In the genomic region with DNA sequence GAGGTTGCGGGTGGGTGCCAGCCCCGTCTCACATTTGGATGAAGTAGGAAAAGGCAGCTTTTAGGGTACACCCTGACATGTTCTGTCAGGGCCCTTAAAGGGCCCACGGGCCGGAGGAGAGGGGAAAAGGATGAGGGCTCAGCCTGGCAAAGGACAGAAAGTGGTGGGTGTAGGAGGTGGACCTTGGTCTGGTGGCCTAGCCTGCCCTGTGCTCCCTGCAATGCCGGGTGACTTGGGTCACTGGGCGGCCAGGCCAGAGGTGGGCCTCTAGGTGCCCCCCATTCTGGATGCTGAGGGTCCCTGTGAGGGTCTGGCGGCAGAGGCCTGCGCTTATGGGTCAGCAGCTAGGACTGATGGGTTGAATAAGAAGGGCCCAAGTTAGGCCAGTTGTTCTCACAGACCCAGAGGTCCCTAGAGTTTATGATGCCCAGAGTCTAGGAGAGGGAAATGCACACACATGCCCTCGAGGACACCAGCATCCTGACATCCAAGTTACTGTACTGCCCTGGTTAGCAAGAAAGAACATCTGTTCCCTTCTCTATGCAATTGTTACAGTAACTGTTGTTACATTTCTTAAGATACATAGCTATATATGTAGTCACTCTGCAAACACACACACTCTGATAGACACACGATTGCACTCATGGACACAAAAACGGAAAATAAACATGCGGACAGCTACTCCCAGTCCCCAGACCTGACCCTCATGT, we compare ENCODE assay signal across 9 cellular contexts. TPM values are rescaled to one million over a fixed set of nuclear protein-coding genes. Genes with fewer than 3 reads are reported as not detected.
DNase-seq lines count a peak whose midpoint lies in the region; ATAC-seq and TF ChIP-seq lines count a peak whose summit lies in the region.
"Had no signal": no experiment of that assay in that cellular context is flagged by ENCODE, and none has a peak within 500 bp of the region (broad histone marks: within the 10 kb centered on the region; RNA-seq: fewer than 3 reads in every experiment).

No MANE protein-coding gene starts in this region.

- no peaks in the 10 kb centered on the region for H3K27me3 ChIP-seq in Karpas-422 (ENCODE audit: low read length)

- H3K4me2 ChIP-seq in Karpas-422 (ENCODE audit: low read depth, low read length, poor library complexity, severe bottlenecking): peak overlapping the region; percentile 96

- H3K79me2 ChIP-seq in Karpas-422 (ENCODE audit: low read length): no peaks in the 10 kb centered on the region

- H3K9me3 Mint-ChIP-seq in naive thymus-derived CD8-positive, alpha-beta T cell: peaks cover 0 to 16% (median 0%) of the 10 kb centered on the region in 9 donors

- peak overlapping the region; percentile 84 to 100 (median 96) for H3K27ac Mint-ChIP-seq in naive thymus-derived CD8-positive, alpha-beta T cell

- H3K36me3 ChIP-seq in Karpas-422 (ENCODE audit: insufficient read depth, low read length): no peaks in the 10 kb centered on the region

- H3K27me3 Mint-ChIP-seq in naive thymus-derived CD8-positive, alpha-beta T cell: peaks cover 0 to 15% (median 0%) of the 10 kb centered on the region in 5 donors

- H3K9me3 ChIP-seq in Karpas-422 (ENCODE audit: low read length): no peaks in the 10 kb centered on the region

- H2AFZ ChIP-seq in Karpas-422 (ENCODE audit: low read length): peak overlapping the region; percentile 53; the same call in 1 of the 2 replicates

- H3K27ac ChIP-seq in Karpas-422 (ENCODE audit: low read length) (no peak overlapping the region; the same call in 1 of the 2 replicates), coronary artery (peak overlapping the region; percentile 88 to 97)

- POLR2A ChIA-PET in naive thymus-derived CD8-positive, alpha-beta T cell (lab: Charles Lee): interaction anchor here (0.9 to 13.1 kb wide), 18 partner anchors 10 to 382 kb away, joined by 3 to 286 read pairs (median 4); partner anchors contain the start of genes RACK1, TRIM41, TRIM52 and TRIM7

- no peaks in the 10 kb centered on the region for H3K9me2 ChIP-seq in Karpas-422 (replicated peaks; ENCODE audit: insufficient read depth, low read length)

- peak overlapping the region; percentile 89 for H3K9ac ChIP-seq in Karpas-422 (ENCODE audit: low read length)

- peak overlapping the region; percentile 92 to 98 (median 98) for H3K4me3 Mint-ChIP-seq in naive thymus-derived CD8-positive, alpha-beta T cell

- peaks cover 30% of the 10 kb centered on the region for H3K4me1 ChIP-seq in Karpas-422 (ENCODE audit: low read length)

- DNase-seq in AG09309 (ENCODE audit: low read depth): no peak
- no peak for DNase-seq in Karpas-422
- no peak for DNase-seq in coronary artery (ENCODE audit: low spot score)
- DNase-seq in naive thymus-derived CD8-positive, alpha-beta T cell: no peak
- DNase-seq in effector CD8-positive, alpha-beta T cell (lab: John Stamatoyannopoulos, UW): no peak
- DNase-seq in hippocampal formation (lab: John Stamatoyannopoulos, UW): no peak
- no peak for DNase-seq in NCI-H2029 (lab: John Stamatoyannopoulos, UW)
- DNase-seq: NCI-H748 treated with DMSO at 0.1 percent for 48 hours had no signal

- H3K4me1 Mint-ChIP-seq in naive thymus-derived CD8-positive, alpha-beta T cell: peaks cover 26 to 47% (median 29%) of the 10 kb centered on the region in 4 donors

- H4K20me1 ChIP-seq in Karpas-422 (ENCODE audit: insufficient read depth, low read depth, low read length): no peaks in the 10 kb centered on the region

- ATAC-seq in naive thymus-derived CD8-positive, alpha-beta T cell: no peak
- no peak for ATAC-seq in GM21786 (IDR thresholded peaks at IDR 0.05; ENCODE audit: unreplicated experiment)

- H3K4me3 ChIP-seq in AG09309 (ENCODE audit: control insufficient read depth, low read depth, low read length) (peak overlapping the region; percentile 79), Karpas-422 (ENCODE audit: low read length) (peak overlapping the region; percentile 85), coronary artery (peak overlapping the region; percentile 90)

- TF ChIP-seq CTCF in AG09309 (IDR thresholded peaks at IDR 0.05; ENCODE audit: control insufficient read depth, insufficient read depth, low read depth, low read length, missing control alignments) (no peak), coronary artery (IDR thresholded peaks at IDR 0.05) (no peak)

- peaks cover 0 to 10% (median 6%) of the 10 kb centered on the region in 3 donors for H3K36me3 Mint-ChIP-seq in naive thymus-derived CD8-positive, alpha-beta T cell

RNA-seq across cellular contexts. Expression of gene TRIM7, which starts 12.5 kb away (rescaled TPM):
- 2.0 TPM in 1 of 2 replicates, not detected in the other for total RNA-seq in Karpas-422 (2014; rRNA removed; shearing (Covaris generic); ENCODE audit: low replicate concordance)
- total RNA-seq in naive thymus-derived CD8-positive, alpha-beta T cell: 1 to 10 TPM; 3.7 to 4.2 TPM
- polyA plus RNA-seq in naive thymus-derived CD8-positive, alpha-beta T cell: under 1 TPM in 1 of 3 donors, not detected in 2; 0.40 TPM

RNA-seq across cellular contexts. Expression of gene TRIM41, which starts 30.6 kb away (rescaled TPM):
- 23.6 and 46.2 TPM in 2 replicates for total RNA-seq in Karpas-422 (2014; rRNA removed; shearing (Covaris generic); ENCODE audit: low replicate concordance)
- 10 to 100 TPM; 33.3 to 40.7 TPM for total RNA-seq in naive thymus-derived CD8-positive, alpha-beta T cell
- 1 to 10 TPM; 1.1 to 2.6 (median 1.6) TPM for polyA plus RNA-seq in naive thymus-derived CD8-positive, alpha-beta T cell

RNA-seq across cellular contexts. Expression of gene OR2V2, which starts 45.1 kb away (rescaled TPM):
- not detected in 2 replicates for total RNA-seq in Karpas-422 (2014; rRNA removed; shearing (Covaris generic); ENCODE audit: low replicate concordance)
- not detected for total RNA-seq in naive thymus-derived CD8-positive, alpha-beta T cell
- polyA plus RNA-seq in naive thymus-derived CD8-positive, alpha-beta T cell: not detected

RNA-seq across cellular contexts. Expression of gene RACK1, which starts 51.2 kb away (rescaled TPM):
- 7,026 and 7,196 TPM in 2 replicates for total RNA-seq in Karpas-422 (2014; rRNA removed; shearing (Covaris generic); ENCODE audit: low replicate concordance)
- total RNA-seq in naive thymus-derived CD8-positive, alpha-beta T cell: 1,000 to 10,000 TPM; 2,236 to 2,371 TPM
- polyA plus RNA-seq in naive thymus-derived CD8-positive, alpha-beta T cell: 1,000 to 10,000 TPM; 2,449 to 2,566 (median 2,565) TPM
